ENCODE assay signal across 8 cellular contexts in the genomic region with DNA sequence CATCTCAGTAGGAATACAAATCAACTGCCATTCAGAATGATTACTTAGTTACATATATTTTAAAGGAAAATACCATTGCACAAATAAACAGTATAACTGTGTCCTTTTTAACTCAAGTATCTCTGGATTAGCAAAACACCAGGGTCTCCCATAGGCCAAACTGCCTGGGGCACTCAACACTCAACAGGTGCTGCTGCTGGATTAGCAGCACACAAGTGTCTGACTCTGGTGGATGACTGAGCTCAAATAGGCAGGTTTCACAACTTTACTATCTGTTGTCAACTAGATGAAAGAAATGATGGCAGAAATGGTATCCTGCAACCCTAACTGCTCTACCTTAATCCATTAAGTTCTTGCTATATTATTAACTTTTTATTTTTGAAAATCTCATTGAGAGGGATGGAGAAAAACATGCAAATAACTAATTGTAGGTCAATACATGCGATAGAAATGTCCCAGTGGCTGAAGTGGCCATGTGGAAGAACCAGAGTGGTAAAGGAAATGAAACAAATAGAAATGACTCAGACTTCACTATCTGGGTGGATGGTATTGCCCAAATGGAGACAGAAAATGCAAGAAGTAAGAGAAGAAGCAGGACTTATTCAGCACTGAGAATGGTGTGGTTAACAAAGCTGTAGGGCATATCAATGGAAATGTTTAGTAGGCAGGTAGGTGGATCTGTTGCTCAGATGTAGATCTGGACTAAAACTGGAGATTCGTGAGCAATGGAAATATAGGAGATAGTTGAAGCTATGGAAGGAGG.
A peak's percentile ranks its signal among the peaks of the same experiment; 100 is the strongest.
DNase-seq lines count a peak whose midpoint lies in the region; ATAC-seq and TF ChIP-seq lines count a peak whose summit lies in the region.

No MANE protein-coding gene starts in this region.

- H3K27me3 Mint-ChIP-seq in WTC11 (ENCODE audit: low read depth) = no peaks in the 10 kb centered on the region; the same call in 1 of the 2 replicates

- peaks cover 12% of the 10 kb centered on the region for H3K4me1 Mint-ChIP-seq in WTC11

- CTCF ChIA-PET in WTC11 (lab: Charles Lee) = no interaction called here

- POLR2A ChIA-PET in WTC11 (lab: Charles Lee) = no interaction called here

- H3K36me3 Mint-ChIP-seq in WTC11 = no peaks in the 10 kb centered on the region

- no peak overlapping the region for H3K4me3 Mint-ChIP-seq in WTC11

- peak; percentile 91 for ATAC-seq in GM18520 (IDR thresholded peaks at IDR 0.05; ENCODE audit: unreplicated experiment)
- ATAC-seq in GM21367 (IDR thresholded peaks at IDR 0.05; ENCODE audit: unreplicated experiment) = peak; percentile 96
- ATAC-seq in HG03139 (IDR thresholded peaks at IDR 0.05; ENCODE audit: unreplicated experiment) = peak; percentile 89
- ATAC-seq in left lobe of liver = no peak
- ATAC-seq in WTC11 = no peak

- no peaks in the 10 kb centered on the region for H3K9me3 Mint-ChIP-seq in WTC11

- DNase-seq in amniotic epithelial cell (ENCODE audit: low read depth) (peak; percentile 42), SKM-1 (lab: John Stamatoyannopoulos, UW; ENCODE audit: unreplicated experiment) (no peak), left lobe of liver (ENCODE audit: low spot score) (no peak), WTC11 (ENCODE audit: low spot score) (no peak)
- DNase-seq in central memory CD4-positive, alpha-beta T cell = no peak

- H3K27ac Mint-ChIP-seq in WTC11 = no peak overlapping the region

- TF ChIP-seq CTCF in WTC11 (IDR thresholded peaks at IDR 0.05) = no peak

TF ChIP-seq in WTC11, 78 proteins besides CTCF, POLR2A, EP300 and RAD21:
- no peak for TF ChIP-seq NFYB (CRISPR knock-in tag; conservative IDR thresholded peaks at IDR 0.05; ENCODE audit: low read depth)
- TF ChIP-seq AR (CRISPR knock-in tag; IDR thresholded peaks at IDR 0.05) = no peak
- TF ChIP-seq RELA (CRISPR knock-in tag; IDR thresholded peaks at IDR 0.05; ENCODE audit: borderline replicate concordance) = no peak

Comparison
In these comparisons a context has a peak if more than half of its experiments do, and no peak if none do; other contexts are left out.
1. ATAC-seq: peak in GM18520 (single experiment), GM21367 (single experiment) and HG03139 (single experiment); none in left lobe of liver (single experiment) and WTC11 (single experiment).